ENCODE assay signal across 12 cellular contexts in genomic region chr11:61023086-61024035, GRCh38. TPM values are rescaled to one million over a fixed set of nuclear protein-coding genes. Genes with fewer than 3 reads are reported as not detected.
DNase-seq lines count a peak whose midpoint lies in the region; ATAC-seq lines count a peak whose summit lies in the region.
"Had no signal": no experiment of that assay in that cellular context is flagged by ENCODE, and none has a peak within 500 bp of the region (broad histone marks: within the 10 kb centered on the region; RNA-seq: fewer than 3 reads in every experiment).

No MANE protein-coding gene starts in this region.

- no peak overlapping the region for H2BK5ac ChIP-seq in mesenchymal stem cell (ENCODE audit: low read depth, low read length, poor library complexity, severe bottlenecking)

- H4K20me1 ChIP-seq in BLaER1 treated with 17β-estradiol and CSF1 and Interleukin-3, amounts not matched to agents 10 nM and 100 nM: peaks cover 0 to 8% (median 0%) of the 10 kb centered on the region in 11 experiments; a peak in 2 of 22 replicates

- intact Hi-C loops in left colon (cut with DNase I, micrococcal nuclease): no loop called here

- no peak overlapping the region for H3K23ac ChIP-seq in mesenchymal stem cell (ENCODE audit: low read length in 2 of 2)

- H2AFZ ChIP-seq in mesenchymal stem cell (ENCODE audit: low read depth, low read length): no peak overlapping the region

- H2BK15ac ChIP-seq in mesenchymal stem cell (ENCODE audit: low read depth, poor library complexity, severe bottlenecking): no peak overlapping the region

- no peak overlapping the region for H3K27ac ChIP-seq in BLaER1 treated with 17β-estradiol and CSF1 and Interleukin-3, amounts not matched to agents 10 nM and 100 nM
- H3K27ac ChIP-seq in mesenchymal stem cell (ENCODE audit: low read length, poor library complexity, severe bottlenecking): no peak overlapping the region
- H3K27ac ChIP-seq: KMS-11, SJSA1 had no signal

- DNase-seq in NCI-H345 treated with DMSO at 0.1 percent for 48 hours (lab: John Stamatoyannopoulos, UW; ENCODE audit: unreplicated experiment) (peak; percentile 67), activated T-cell treated with anti-CD3 and anti-CD28 coated beads for 24 hours (ENCODE audit: low read depth) (peak; percentile 59), naive B cell (no peak), left colon (no peak), mesenchymal stem cell (no peak), NCI-H524 (lab: John Stamatoyannopoulos, UW) (no peak), CD1c-positive myeloid dendritic cell (ENCODE audit: extremely low spot score) (no peak)
- DNase-seq: AML-193 had no signal

- peaks cover 0 to 5% of the 10 kb centered on the region in 2 donors for H3K36me3 Mint-ChIP-seq in naive B cell

- no peak overlapping the region for H4K8ac ChIP-seq in mesenchymal stem cell (ENCODE audit: low read length)

- H3K9me3 ChIP-seq in BLaER1 treated with 17β-estradiol and CSF1 and Interleukin-3, amounts not matched to agents 10 nM and 100 nM (replicated peaks in 1 of 11): no peaks in the 10 kb centered on the region
- H3K9me3 ChIP-seq in mesenchymal stem cell (ENCODE audit: control insufficient read depth, low read length): peaks cover 3% of the 10 kb centered on the region
- H3K9me3 ChIP-seq: SJSA1 had no signal

- H3K18ac ChIP-seq in mesenchymal stem cell (ENCODE audit: low read depth in 1 of 2, low read length in 2 of 2): no peak overlapping the region

- peaks cover 64 to 74% (median 69%) of the 10 kb centered on the region in 3 donors for H3K4me1 Mint-ChIP-seq in naive B cell

- no peak overlapping the region for H3K14ac ChIP-seq in mesenchymal stem cell (ENCODE audit: low read length in 2 of 2)

- no peaks in the 10 kb centered on the region for H3K9me3 Mint-ChIP-seq in naive B cell

- no peaks in the 10 kb centered on the region for H3K79me1 ChIP-seq in mesenchymal stem cell (replicated peaks; ENCODE audit: low read length, poor library complexity, severe bottlenecking)

- H3K4ac ChIP-seq in mesenchymal stem cell (ENCODE audit: low read depth in 1 of 2, low read length in 2 of 2): no peak overlapping the region

- peaks cover 54 to 90% (median 78%) of the 10 kb centered on the region in 10 experiments for H3K4me1 ChIP-seq in BLaER1 treated with 17β-estradiol and CSF1 and Interleukin-3, amounts not matched to agents 10 nM and 100 nM
- peaks cover 8% of the 10 kb centered on the region for H3K4me1 ChIP-seq in mesenchymal stem cell (ENCODE audit: control insufficient read depth, insufficient read depth, low read depth, low read length)
- H3K4me1 ChIP-seq: SJSA1 had no signal

- no peaks in the 10 kb centered on the region for H3K36me3 ChIP-seq in BLaER1 treated with 17β-estradiol and CSF1 and Interleukin-3, amounts not matched to agents 10 nM and 100 nM
- H3K36me3 ChIP-seq in mesenchymal stem cell (ENCODE audit: control insufficient read depth in 1 of 2, insufficient read depth in 2 of 2, low read depth in 1 of 2, low read length in 2 of 2): no peaks in the 10 kb centered on the region
- H3K36me3 ChIP-seq: SJSA1 had no signal

- peak overlapping the region in 2 of 8 donors; percentile 63 to 89 for H3K4me3 Mint-ChIP-seq in naive B cell

- H3K27me3 ChIP-seq in BLaER1 treated with 17β-estradiol and CSF1 and Interleukin-3, amounts not matched to agents 10 nM and 100 nM: peaks cover 0 to 14% (median 0%) of the 10 kb centered on the region in 11 experiments; a peak in 2 of 22 replicates
- H3K27me3 ChIP-seq in mesenchymal stem cell (ENCODE audit: control insufficient read depth in 1 of 2, insufficient read depth in 1 of 2, low read length in 2 of 2): peaks cover 47 to 90% of the 10 kb centered on the region in 2 experiments

- H3K27ac Mint-ChIP-seq in naive B cell: peak overlapping the region in 5 of 6 donors; percentile 76 to 92 (median 87)

- H4K91ac ChIP-seq in mesenchymal stem cell (ENCODE audit: low read length): no peak overlapping the region

- H2BK120ac ChIP-seq in mesenchymal stem cell (ENCODE audit: low read depth, low read length): no peak overlapping the region

- H2AK5ac ChIP-seq in mesenchymal stem cell (ENCODE audit: low read length, severe bottlenecking): no peak overlapping the region

- H2BK12ac ChIP-seq in mesenchymal stem cell (ENCODE audit: low read length in 2 of 2): no peak overlapping the region

- H3K4me3 ChIP-seq in BLaER1 treated with 17β-estradiol and CSF1 and Interleukin-3, amounts not matched to agents 10 nM and 100 nM: no peak overlapping the region
- H3K4me3 ChIP-seq in mesenchymal stem cell (ENCODE audit: insufficient read depth in 1 of 2, low read depth in 1 of 2, low read length in 2 of 2): no peak overlapping the region
- H3K4me3 ChIP-seq: SJSA1 had no signal

- ATAC-seq in naive B cell (ENCODE audit: low read depth in 2 of 2) (no peak), left colon (no peak)

- no peak overlapping the region for H3K9ac ChIP-seq in BLaER1 treated with 17β-estradiol and CSF1 and Interleukin-3, amounts not matched to agents 10 nM and 100 nM
- H3K9ac ChIP-seq in mesenchymal stem cell (ENCODE audit: low read length): no peak overlapping the region
- H3K9ac ChIP-seq: KMS-11 had no signal

- peak overlapping the region; percentile 22 to 82 (median 72); a peak in 20 of 22 replicates for H3K4me2 ChIP-seq in BLaER1 treated with 17β-estradiol and CSF1 and Interleukin-3, amounts not matched to agents 10 nM and 100 nM
- H3K4me2 ChIP-seq in mesenchymal stem cell (ENCODE audit: low read length, poor library complexity, severe bottlenecking): no peak overlapping the region
- H3K4me2 ChIP-seq: KMS-11 had no signal

- WGBS in mesenchymal stem cell: 87% methylated on average over 20 of the region's 20 CpGs

- H3K27me3 Mint-ChIP-seq in naive B cell: no peaks in the 10 kb centered on the region

RNA-seq across cellular contexts. Expression of gene CD6, which starts 51.9 kb away (rescaled TPM):
- 10 to 100 TPM in 4 of 6 donors, 1 to 10 TPM in 2; 6.4 to 25.2 (median 10.8) TPM for polyA plus RNA-seq in naive B cell (ENCODE audit: low read depth in 6 of 6)
- total RNA-seq in left colon: 1 to 10 TPM in 1 of 2 donors, under 1 TPM in 1; 0.67 to 1.9 TPM
- not detected for polyA plus RNA-seq in mesenchymal stem cell (2013, experiment 1 of 2)
- not detected for polyA plus RNA-seq in mesenchymal stem cell (2013, experiment 2 of 2)
- total RNA-seq: bronchial epithelial cell had no signal

Comparison
In these comparisons a context has a peak if more than half of its experiments do, and no peak if none do; other contexts are left out.
1. DNase-seq: peak in NCI-H345 treated with DMSO at 0.1 percent for 48 hours (single experiment) and activated T-cell treated with anti-CD3 and anti-CD28 coated beads for 24 hours (single experiment); none in naive B cell (single experiment), left colon (0 of 2), mesenchymal stem cell (single experiment), NCI-H524 (0 of 2) and CD1c-positive myeloid dendritic cell (single experiment).